17 cellular contexts compared by ENCODE assay signal in genomic region chr5:56116599-56117131, GRCh38.
DNase-seq lines count a peak whose midpoint lies in the region; ATAC-seq, FAIRE-seq and TF ChIP-seq lines count a peak whose summit lies in the region.
"Had no signal": no experiment of that assay in that cellular context is flagged by ENCODE, and none has a peak within 500 bp of the region (broad histone marks: within the 10 kb centered on the region; RNA-seq: fewer than 3 reads in every experiment).

No MANE protein-coding gene starts in this region.

- H3K4me1 Mint-ChIP-seq in progenitor cell of endocrine pancreas (ENCODE audit: low read depth), result no peaks in the 10 kb centered on the region
- H3K4me1 Mint-ChIP-seq: activated naive CD8-positive, alpha-beta T cell treated with anti-CD3 and anti-CD28 coated beads for 36 hours; B cell had no signal

- peaks cover 4% of the 10 kb centered on the region for H3K9me3 Mint-ChIP-seq in progenitor cell of endocrine pancreas (ENCODE audit: low read depth)
- H3K9me3 Mint-ChIP-seq: activated naive CD8-positive, alpha-beta T cell treated with anti-CD3 and anti-CD28 coated beads for 36 hours had no signal

- TF ChIP-seq CTCF in A549 (IDR thresholded peaks at IDR 0.05), result no peak
- no peak for TF ChIP-seq CTCF in fibroblast of pulmonary artery (IDR thresholded peaks at IDR 0.05; ENCODE audit: low read length, missing control alignments)
- TF ChIP-seq CTCF in progenitor cell of endocrine pancreas (IDR thresholded peaks at IDR 0.05; ENCODE audit: unreplicated experiment), result no peak

- H3K27ac ChIP-seq in A549, result peak overlapping the region; percentile 41 to 84
- H3K27ac ChIP-seq: prostate gland had no signal

- DNase-seq in A549 (ENCODE audit: low read depth in 1 of 2, low spot score in 1 of 2) (no peak), CMK (ENCODE audit: low read depth) (peak; percentile 14), OCI-M1 (lab: John Stamatoyannopoulos, UW) (peak; percentile 76), fibroblast of pulmonary artery (ENCODE audit: low read depth) (peak; percentile 34), GDM1 (lab: John Stamatoyannopoulos, UW) (no peak), progenitor cell of endocrine pancreas (ENCODE audit: low spot score, unreplicated experiment) (no peak), amygdala (lab: John Stamatoyannopoulos, UW) (no peak)
- DNase-seq: activated CD4-positive, CD25-positive, alpha-beta regulatory T cell; activated naive CD8-positive, alpha-beta T cell treated with anti-CD3 and anti-CD28 coated beads for 36 hours; DMS 273 treated with DMSO at 0.1 percent for 48 hours; effector CD4-positive, alpha-beta T cell; left cardiac atrium; NCI-H1092 had no signal

- ATAC-seq in A549, result no peak; a peak in 1 of 6 replicates
- no peak for ATAC-seq in HG03095 (IDR thresholded peaks at IDR 0.05; ENCODE audit: unreplicated experiment)
- ATAC-seq: SK-N-SH treated with all-trans-retinoic acid at 6 μM for 48 hours had no signal

- H3K4me3 Mint-ChIP-seq in progenitor cell of endocrine pancreas (ENCODE audit: low read depth), result no peak overlapping the region
- H3K4me3 Mint-ChIP-seq: activated naive CD8-positive, alpha-beta T cell treated with anti-CD3 and anti-CD28 coated beads for 36 hours; B cell had no signal

- no peaks in the 10 kb centered on the region for H3K36me3 Mint-ChIP-seq in progenitor cell of endocrine pancreas (ENCODE audit: insufficient read depth)
- H3K36me3 Mint-ChIP-seq: activated naive CD8-positive, alpha-beta T cell treated with anti-CD3 and anti-CD28 coated beads for 36 hours had no signal

- POLR2A ChIA-PET in A549 (lab: Yijun Ruan, JAX), result interaction anchor here (0.6 kb wide), 1 partner anchor 1482 kb away, joined by 3 read pairs; no protein-coding TSS in a partner anchor

- TF ChIP-seq POLR2A in A549 (IDR thresholded peaks at IDR 0.05; ENCODE audit: low read length), result no peak

- FAIRE-seq in A549 (lab: Jason Lieb, UNC), result no peak

- 88% methylated on average over 9 of the region's 9 CpGs for WGBS in A549 (ENCODE audit: missing lambda C conversion rate)

- no peaks in the 10 kb centered on the region for H3K27me3 Mint-ChIP-seq in progenitor cell of endocrine pancreas
- H3K27me3 Mint-ChIP-seq: activated naive CD8-positive, alpha-beta T cell treated with anti-CD3 and anti-CD28 coated beads for 36 hours had no signal

- TF ChIP-seq RAD21 in A549 (conservative IDR thresholded peaks at IDR 0.05 in 1 of 2, IDR thresholded peaks at IDR 0.05 in 1 of 2), result no peak

- H3K4me3 ChIP-seq in A549 (no peak overlapping the region), fibroblast of pulmonary artery (replicated peaks; ENCODE audit: low read depth, low read length) (no peak overlapping the region)
- H3K4me3 ChIP-seq: prostate gland had no signal

- no peaks in the 10 kb centered on the region for H3K9me3 ChIP-seq in A549
- H3K9me3 ChIP-seq: prostate gland had no signal

- TF ChIP-seq EP300 in A549 (IDR thresholded peaks at IDR 0.05), result no peak

- no peak overlapping the region; the same call in 2 of the 3 replicates for H3K4me2 ChIP-seq in A549

- H3K27ac Mint-ChIP-seq in progenitor cell of endocrine pancreas, result no peak overlapping the region
- H3K27ac Mint-ChIP-seq: activated naive CD8-positive, alpha-beta T cell treated with anti-CD3 and anti-CD28 coated beads for 36 hours; B cell had no signal

- CTCF ChIA-PET in A549 (lab: Yijun Ruan, JAX), result interaction anchor here (0.8 kb wide), 1 partner anchor 11 kb away, joined by 4 read pairs; no protein-coding TSS in a partner anchor

- peaks cover 30% of the 10 kb centered on the region for H3K4me1 ChIP-seq in A549
- H3K4me1 ChIP-seq: prostate gland had no signal

TF ChIP-seq in A549, 52 proteins besides CTCF, POLR2A, EP300 and RAD21:
- TF ChIP-seq CHD2 (IDR thresholded peaks at IDR 0.05; ENCODE audit: low read length, partially characterized antibody), result no peak
- no peak for TF ChIP-seq NPAS2 (CRISPR knock-in tag; IDR thresholded peaks at IDR 0.05; ENCODE audit: borderline replicate concordance)
- TF ChIP-seq ZC3H11A (IDR thresholded peaks at IDR 0.05), result no peak
- TF ChIP-seq HOXA7 (CRISPR knock-in tag; IDR thresholded peaks at IDR 0.05), result no peak
- no peak for TF ChIP-seq CHD4 (IDR thresholded peaks at IDR 0.05; ENCODE audit: borderline replicate concordance)
- TF ChIP-seq EHMT2 (IDR thresholded peaks at IDR 0.05; ENCODE audit: low read depth), result no peak
- TF ChIP-seq ZSCAN20 (CRISPR knock-in tag; IDR thresholded peaks at IDR 0.05), result no peak
- no peak for TF ChIP-seq TP53 (CRISPR knock-in tag; IDR thresholded peaks at IDR 0.05)
- TF ChIP-seq SREBF2 (IDR thresholded peaks at IDR 0.05), result no peak
- no peak for TF ChIP-seq NR3C1 (IDR thresholded peaks at IDR 0.05)
- no peak for TF ChIP-seq HOXB13 (CRISPR knock-in tag; IDR thresholded peaks at IDR 0.05; ENCODE audit: low read depth)
- no peak for TF ChIP-seq CBX8 (IDR thresholded peaks at IDR 0.05)
- no peak for TF ChIP-seq PBX3 (IDR thresholded peaks at IDR 0.05)
- no peak for TF ChIP-seq USF2 (IDR thresholded peaks at IDR 0.05)
- TF ChIP-seq RARB (CRISPR knock-in tag; IDR thresholded peaks at IDR 0.05), result no peak
- TF ChIP-seq HES2 (IDR thresholded peaks at IDR 0.05), result no peak
TF ChIP-seq in A549: peak in this region for 0.

Comparison
In these comparisons a context has a peak if more than half of its experiments do, and no peak if none do; other contexts are left out.
1. DNase-seq: peak in CMK (single experiment), OCI-M1 (single experiment) and fibroblast of pulmonary artery (single experiment); none in A549 (0 of 2), GDM1 (single experiment), progenitor cell of endocrine pancreas (single experiment) and amygdala (0 of 56).